ENCODE assay signal across 23 cellular contexts in genomic region chr22:48141301-48141700, GRCh38.
"Had no signal": no experiment of that assay in that cellular context is flagged by ENCODE, and none has a peak within 500 bp of the region (broad histone marks: within the 10 kb centered on the region; RNA-seq: fewer than 3 reads in every experiment).

No MANE protein-coding gene starts in this region.

- H3K27ac ChIP-seq: breast epithelium, gastroesophageal sphincter, hepatocyte, left ventricle myocardium inferior, neutrophil, ovary, sigmoid colon, upper lobe of left lung, vagina had no signal

- H3K27me3 ChIP-seq: hepatocyte, neutrophil, ovary, upper lobe of left lung, vagina had no signal

- H3K4me1 ChIP-seq: breast epithelium, gastroesophageal sphincter, left ventricle myocardium inferior, upper lobe of left lung had no signal

- H3K4me3 ChIP-seq: breast epithelium, gastroesophageal sphincter, hepatocyte, left ventricle myocardium inferior, lung, ovary, sigmoid colon, upper lobe of left lung, vagina had no signal

- H3K9me3 ChIP-seq: breast epithelium, gastroesophageal sphincter, left ventricle myocardium inferior, neutrophil, ovary, sigmoid colon, upper lobe of left lung, vagina had no signal

- ATAC-seq: activated CD4-positive, alpha-beta T cell treated with anti-CD3 and anti-CD28 coated beads for 36 hours; activated CD8-positive, alpha-beta memory T cell treated with anti-CD3 and anti-CD28 coated beads, Interleukin-2, amount 10 ng/mL, durations not matched to agents 7 days and 5 days; activated CD8-positive, alpha-beta T cell treated with anti-CD3 and anti-CD28 coated beads, Interleukin-2, amount 10 ng/mL, durations not matched to agents 7 days and 5 days; gastroesophageal sphincter; stimulated activated memory B cell treated with anti-CD40 and anti-IgM and Interleukin-4, amounts not matched to agents 10 μg/mL and 1 μg/mL and 100 μg/mL, for 72 hours; stimulated activated naive CD8-positive, alpha-beta T cell treated with anti-CD3 and anti-CD28 coated beads, Interleukin-15, amount 100 ng/mL, for 72 hours had no signal

- H3K36me3 ChIP-seq: breast epithelium, gastroesophageal sphincter, left ventricle myocardium inferior, neutrophil, ovary, sigmoid colon, upper lobe of left lung, vagina had no signal

- DNase-seq: activated CD4-positive, alpha-beta T cell treated with anti-CD3 and anti-CD28 coated beads for 36 hours; activated CD4-positive, CD25-positive, alpha-beta regulatory T cell; activated CD8-positive, alpha-beta memory T cell treated with anti-CD3 and anti-CD28 coated beads, Interleukin-2, amount 10 ng/mL, durations not matched to agents 7 days and 5 days; activated CD8-positive, alpha-beta T cell treated with anti-CD3 and anti-CD28 coated beads, Interleukin-2, amount 10 ng/mL, durations not matched to agents 7 days and 5 days; activated T-cell treated with anti-CD3 and anti-CD28 coated beads, Interleukin-2, amount 50 U/mL, for 48 hours; central memory CD4-positive, alpha-beta T cell; islet precursor cell; left ventricle myocardium inferior; ovary; sigmoid colon; small intestine; stimulated activated CD4-positive, alpha-beta T cell treated with anti-CD3 and anti-CD28 coated beads, Interleukin-1b, Interleukin-23, amount 100 ng/mL, for 48 hours; stimulated activated CD4-positive, alpha-beta T cell treated with anti-CD3 and anti-CD28 coated beads, Interleukin-4, amount 100 ng/mL, for 4 hours; stimulated activated CD8-positive, alpha-beta memory T cell treated with anti-CD3 and anti-CD28 coated beads, Interleukin-4, amount 100 ng/mL, for 48 hours; stimulated activated naive CD8-positive, alpha-beta T cell treated with anti-CD3 and anti-CD28 coated beads, Interleukin-15, amount 100 ng/mL, for 72 hours had no signal
